Comparison of ENCODE assay signal across 10 cellular contexts in genomic region chr5:173885481-173886010, GRCh38. TPM values are rescaled to one million over a fixed set of nuclear protein-coding genes. Genes with fewer than 3 reads are reported as not detected.
DNase-seq lines count a peak whose midpoint lies in the region; ATAC-seq and TF ChIP-seq lines count a peak whose summit lies in the region.
"Had no signal": no experiment of that assay in that cellular context is flagged by ENCODE, and none has a peak within 500 bp of the region (broad histone marks: within the 10 kb centered on the region; RNA-seq: fewer than 3 reads in every experiment).

No MANE protein-coding gene starts in this region.

- H3K36me3 ChIP-seq in PC-9 (ENCODE audit: low read depth) (no peaks in the 10 kb centered on the region), subcutaneous abdominal adipose tissue (ENCODE audit: control insufficient read depth in 5 of 5, insufficient read depth in 5 of 5, low read length in 5 of 5) (no peaks in the 10 kb centered on the region)
- H3K36me3 ChIP-seq: uterus had no signal

- POLR2A ChIA-PET in PC-9 (lab: Charles Lee; ENCODE audit: unreplicated experiment), result interaction anchor here (0.6 to 1.1 kb wide), 4 partner anchors 78 to 121 kb away, joined by 3 to 13 read pairs (median 6); no protein-coding TSS in a partner anchor

- peak overlapping the region; percentile 9; the same call in 1 of the 2 replicates for H3K4me2 ChIP-seq in PC-9

- no peaks in the 10 kb centered on the region for H3K9me2 ChIP-seq in PC-9 (ENCODE audit: insufficient read depth)

- no peaks in the 10 kb centered on the region for H3K27me3 ChIP-seq in PC-9 (ENCODE audit: insufficient read depth, low read depth)
- no peaks in the 10 kb centered on the region for H3K27me3 ChIP-seq in subcutaneous abdominal adipose tissue (ENCODE audit: control insufficient read depth in 5 of 5, insufficient read depth in 4 of 5, low read length in 5 of 5)
- H3K27me3 ChIP-seq: uterus had no signal

- peaks cover 3% of the 10 kb centered on the region for H3K27me3 Mint-ChIP-seq in activated naive CD4-positive, alpha-beta T cell treated with anti-CD3 and anti-CD28 coated beads, Interleukin-2, amount 10 ng/mL, durations not matched to agents 7 days and 5 days

- peaks cover 6% of the 10 kb centered on the region; the same call in 1 of the 2 replicates for H3K9me3 ChIP-seq in PC-9 (ENCODE audit: insufficient read depth, low read depth)
- H3K9me3 ChIP-seq in subcutaneous abdominal adipose tissue (ENCODE audit: control insufficient read depth in 5 of 5, low read length in 5 of 5), result no peaks in the 10 kb centered on the region
- H3K9me3 ChIP-seq: uterus had no signal

- H3K4me1 ChIP-seq in PC-9 (replicated peaks; ENCODE audit: insufficient read depth) (peaks cover 59% of the 10 kb centered on the region), subcutaneous abdominal adipose tissue (ENCODE audit: control insufficient read depth in 5 of 5, insufficient read depth in 5 of 5, low read length in 5 of 5) (peaks cover 0 to 32% (median 29%) of the 10 kb centered on the region in 5 donors)
- H3K4me1 ChIP-seq: uterus had no signal

- H3K27ac ChIP-seq in PC-9 (no peak overlapping the region; the same call in 1 of the 2 replicates), subcutaneous abdominal adipose tissue (ENCODE audit: low read depth, low read length) (peak overlapping the region; percentile 33)

- no peak overlapping the region for H3K9ac ChIP-seq in subcutaneous abdominal adipose tissue (ENCODE audit: low read length in 5 of 5)

- peaks cover 67% of the 10 kb centered on the region for H3K4me1 Mint-ChIP-seq in activated naive CD4-positive, alpha-beta T cell treated with anti-CD3 and anti-CD28 coated beads, Interleukin-2, amount 10 ng/mL, durations not matched to agents 7 days and 5 days

- H3K4me3 ChIP-seq in PC-9, result no peak overlapping the region
- no peak overlapping the region for H3K4me3 ChIP-seq in epithelial cell of proximal tubule (ENCODE audit: low read depth, low read length)
- no peak overlapping the region for H3K4me3 ChIP-seq in subcutaneous abdominal adipose tissue (ENCODE audit: low read depth in 1 of 5, low read length in 5 of 5)
- H3K4me3 ChIP-seq: uterus had no signal

- no peak overlapping the region for H2AFZ ChIP-seq in PC-9

- BruUV-seq in PC-9 (replicated peaks; lab: Mats Ljungman, UMichigan), result no TSS peak

- intact Hi-C loops in PC-9 (cut with micrococcal nuclease; ENCODE audit: unreplicated experiment), result loop anchor here (1.0 to 5.0 kb wide), 7 partner anchors 17 to 1313 kb away; partner anchors contain the start of gene STC2

- H3K79me2 ChIP-seq in PC-9 (ENCODE audit: low read depth), result peaks cover 18% of the 10 kb centered on the region; the same call in 1 of the 2 replicates

- TF ChIP-seq CTCF in PC-9 (conservative IDR thresholded peaks at IDR 0.05) (no peak), epithelial cell of proximal tubule (conservative IDR thresholded peaks at IDR 0.05; ENCODE audit: low read depth, low read length) (peak; percentile 1)

- peak overlapping the region; percentile 15 for H3K4me3 Mint-ChIP-seq in activated naive CD4-positive, alpha-beta T cell treated with anti-CD3 and anti-CD28 coated beads, Interleukin-2, amount 10 ng/mL, durations not matched to agents 7 days and 5 days

- H3K9me3 Mint-ChIP-seq in activated naive CD4-positive, alpha-beta T cell treated with anti-CD3 and anti-CD28 coated beads, Interleukin-2, amount 10 ng/mL, durations not matched to agents 7 days and 5 days, result peaks cover 16% of the 10 kb centered on the region

- H3K36me3 Mint-ChIP-seq in activated naive CD4-positive, alpha-beta T cell treated with anti-CD3 and anti-CD28 coated beads, Interleukin-2, amount 10 ng/mL, durations not matched to agents 7 days and 5 days, result peaks cover 27% of the 10 kb centered on the region

- no peak for DNase-seq in activated naive CD4-positive, alpha-beta T cell treated with anti-CD3 and anti-CD28 coated beads, Interleukin-2, amount 10 ng/mL, durations not matched to agents 7 days and 5 days
- DNase-seq in activated naive CD4-positive, alpha-beta T cell treated with anti-CD3 and anti-CD28 coated beads, Interleukin-2, amount 50 U/mL, for 16 hours, result no peak
- DNase-seq in PC-9, result peak; percentile 58 to 74
- no peak for DNase-seq in epithelial cell of proximal tubule (ENCODE audit: low read depth)
- DNase-seq in GOT3 (lab: John Stamatoyannopoulos, UW), result no peak
- DNase-seq in kidney tubule cell (ENCODE audit: low spot score), result no peak
- DNase-seq: effector CD8-positive, alpha-beta T cell; uterus had no signal

- H3K27ac Mint-ChIP-seq in activated naive CD4-positive, alpha-beta T cell treated with anti-CD3 and anti-CD28 coated beads, Interleukin-2, amount 10 ng/mL, durations not matched to agents 7 days and 5 days, result peak overlapping the region; percentile 85

- H4K20me1 ChIP-seq in PC-9 (ENCODE audit: insufficient read depth), result no peaks in the 10 kb centered on the region

- CTCF ChIA-PET in activated naive CD4-positive, alpha-beta T cell treated with anti-CD3 and anti-CD28 coated beads, Interleukin-2, amount 10 ng/mL, durations not matched to agents 7 days and 5 days (lab: Charles Lee), result interaction anchor here (1.3 to 1.4 kb wide), 2 partner anchors 98 to 270 kb away, joined by 3 to 4 read pairs; no protein-coding TSS in a partner anchor
- CTCF ChIA-PET in PC-9 (lab: Charles Lee), result interaction anchor here (0.6 to 1.6 kb wide), 5 partner anchors 31 to 1297 kb away, joined by 4 to 9 read pairs (median 5); no protein-coding TSS in a partner anchor

- H3F3A ChIP-seq in PC-9 (ENCODE audit: insufficient read depth, low read depth), result peaks cover 28% of the 10 kb centered on the region; the same call in 1 of the 2 replicates

- no peak for ATAC-seq in HG03095 (IDR thresholded peaks at IDR 0.05; ENCODE audit: unreplicated experiment)

RNA-seq across cellular contexts. Expression of gene CPEB4, which starts 2.6 kb away (rescaled TPM):
- total RNA-seq in PC-9 (2021) (11.6 and 15.4 TPM in 2 replicates), epithelial cell of proximal tubule (9.5 and 17.5 TPM in 2 replicates)

Comparison
In these comparisons a context has a peak if more than half of its experiments do, and no peak if none do; other contexts are left out.
1. DNase-seq: peak in PC-9 (2 of 2); none in activated naive CD4-positive, alpha-beta T cell treated with anti-CD3 and anti-CD28 coated beads, Interleukin-2, amount 10 ng/mL, durations not matched to agents 7 days and 5 days (single experiment), activated naive CD4-positive, alpha-beta T cell treated with anti-CD3 and anti-CD28 coated beads, Interleukin-2, amount 50 U/mL, for 16 hours (single experiment), epithelial cell of proximal tubule (single experiment), GOT3 (single experiment) and kidney tubule cell (single experiment).